11 cellular contexts compared by ENCODE assay signal in the genomic region with DNA sequence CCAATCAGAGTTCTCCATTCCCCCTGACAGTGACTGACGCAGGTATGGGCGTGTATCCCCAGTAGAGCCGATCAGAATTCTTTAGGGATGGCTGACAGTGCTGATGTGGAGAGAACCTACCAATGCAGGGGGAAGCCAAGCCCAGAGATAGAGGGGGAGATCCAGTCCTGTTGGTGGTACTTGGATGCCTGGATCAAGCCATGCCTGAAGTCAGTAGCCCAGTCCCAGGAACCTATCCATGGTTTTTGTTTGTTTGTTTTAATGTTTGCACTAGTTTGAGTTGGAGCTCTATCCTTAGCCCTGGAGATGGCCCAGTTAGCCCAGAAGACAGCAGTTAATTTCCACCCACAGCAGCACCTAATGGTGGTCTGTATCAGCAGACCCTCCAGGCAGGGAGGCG. TPM values are rescaled to one million over a fixed set of nuclear protein-coding genes. Genes with fewer than 3 reads are reported as not detected.
"Had no signal": no experiment of that assay in that cellular context is flagged by ENCODE, and none has a peak within 500 bp of the region (broad histone marks: within the 10 kb centered on the region; RNA-seq: fewer than 3 reads in every experiment).

No MANE protein-coding gene starts in this region.

- H2AFZ ChIP-seq: GM23248, GM23338 had no signal

- H3K4me1 ChIP-seq: HAP-1 had no signal

- H3K27ac ChIP-seq: GM23248 had no signal

- H3K4me3 ChIP-seq: GM23248, GM23338, HAP-1 had no signal

- FAIRE-seq: H1, H54 had no signal

- H3K4me2 ChIP-seq: GM23338 had no signal

- H3K36me3 ChIP-seq: HAP-1 had no signal

- ATAC-seq: GM23338, HCT116 had no signal

- DNase-seq: GM23248, GOT3, H9, HCEC 1CT, HFFc6 had no signal

- H3K9me3 ChIP-seq: HAP-1 had no signal

- H3K9ac ChIP-seq: GM23248 had no signal

RNA-seq across cellular contexts. Expression of a gene that starts 40.2 kb away (rescaled TPM):
- total RNA-seq: GM23248, H4, HFFc6 had no signal
- polyA plus RNA-seq: GM23248 had no signal
